In genomic region chr3:180246688-180247195, GRCh38 we compare ENCODE assay signal across 24 cellular contexts.
"Had no signal": no experiment of that assay in that cellular context is flagged by ENCODE, and none has a peak within 500 bp of the region (broad histone marks: within the 10 kb centered on the region; RNA-seq: fewer than 3 reads in every experiment).

No MANE protein-coding gene starts in this region.

- DNase-seq: activated B cell treated with CpG ODN at 0.5 μM for 24 hours; activated CD4-positive, alpha-beta T cell treated with anti-CD3 and anti-CD28 coated beads for 36 hours; activated CD4-positive, alpha-beta T cell treated with anti-CD3 and anti-CD28 coated beads, Interleukin-2, amount 50 U/mL, for 4 hours; activated CD8-positive, alpha-beta memory T cell treated with anti-CD3 and anti-CD28 coated beads for 24 hours; activated CD8-positive, alpha-beta memory T cell treated with anti-CD3 and anti-CD28 coated beads, Interleukin-2, amount 50 U/mL, for 4 hours; activated naive CD4-positive, alpha-beta T cell treated with Interleukin-2 at 50 U/mL for 16 hours; activated naive CD8-positive, alpha-beta T cell treated with anti-CD3 and anti-CD28 coated beads for 36 hours; activated T-cell treated with anti-CD3 and anti-CD28 coated beads, Interleukin-2, amount 50 U/mL, for 24 hours; central memory CD4-positive, alpha-beta T cell; colonic mucosa; esophagus squamous epithelium; gastrocnemius medialis; hippocampal formation; left ventricle myocardium inferior; midbrain; natural killer cell; ovary; spleen; stimulated activated CD4-positive, alpha-beta T cell treated with anti-CD3 and anti-CD28 coated beads, Interleukin-4, amount 100 ng/mL, for 1 hour; stimulated activated naive CD4-positive, alpha-beta T cell had no signal

- H3K4me1 ChIP-seq: colonic mucosa, esophagus squamous epithelium, gastrocnemius medialis, left ventricle myocardium inferior, prostate gland, right atrium auricular region, spleen, vagina had no signal

- H3K4me3 ChIP-seq: colonic mucosa, esophagus squamous epithelium, gastrocnemius medialis, left ventricle myocardium inferior, ovary, prostate gland, right atrium auricular region, spleen, thoracic aorta, vagina had no signal

- H3K27ac ChIP-seq: colonic mucosa, esophagus squamous epithelium, gastrocnemius medialis, left ventricle myocardium inferior, ovary, prostate gland, right atrium auricular region, thoracic aorta, vagina had no signal

- ATAC-seq: activated CD4-positive, alpha-beta T cell treated with anti-CD3 and anti-CD28 coated beads for 36 hours; gastrocnemius medialis; natural killer cell had no signal

- H3K36me3 ChIP-seq: colonic mucosa, esophagus squamous epithelium, gastrocnemius medialis, left ventricle myocardium inferior, ovary, prostate gland, right atrium auricular region, spleen, thoracic aorta, vagina had no signal

- H3K27me3 ChIP-seq: colonic mucosa, esophagus squamous epithelium, gastrocnemius medialis, ovary, right atrium auricular region, spleen, vagina had no signal

- H3K9me3 ChIP-seq: colonic mucosa, esophagus squamous epithelium, gastrocnemius medialis, left ventricle myocardium inferior, ovary, prostate gland, right atrium auricular region, spleen, thoracic aorta, vagina had no signal
